In genomic region chrY:19869281-19869680, GRCh38 we compare ENCODE assay signal across 24 cellular contexts.
DNase-seq lines count a peak whose midpoint lies in the region; ATAC-seq lines count a peak whose summit lies in the region.
"Had no signal": no experiment of that assay in that cellular context is flagged by ENCODE, and none has a peak within 500 bp of the region (broad histone marks: within the 10 kb centered on the region; RNA-seq: fewer than 3 reads in every experiment).

No MANE protein-coding gene starts in this region.

- H3K27ac Mint-ChIP-seq in activated naive CD4-positive, alpha-beta T cell treated with anti-CD3 and anti-CD28 coated beads, Interleukin-2, amount 50 U/mL, for 24 hours, result no peak overlapping the region
- no peak overlapping the region for H3K27ac Mint-ChIP-seq in activated T-helper 1 cell treated with anti-CD3 and anti-CD28 coated beads, Interleukin-12 subunit alpha, Interleukin-12 subunit beta, Interleukin-2, Interleukin-4 antibody, amounts not matched to agents 30 ng/mL and 10 ng/mL and 1 ng/mL, durations not matched to agents 14 hours and 24 hours and 36 hours
- H3K27ac Mint-ChIP-seq in stimulated activated effector memory CD8-positive, alpha-beta T cell treated with anti-CD3 and anti-CD28 coated beads, Interleukin-12 subunit alpha, Interleukin-12 subunit beta, amount 100 ng/mL, for 72 hours, result no peak overlapping the region
- H3K27ac Mint-ChIP-seq: activated CD4-positive, alpha-beta T cell treated with anti-CD3 and anti-CD28 coated beads for 36 hours; activated CD8-positive, alpha-beta memory T cell treated with anti-CD3 and anti-CD28 coated beads, Interleukin-2, amount 10 ng/mL, durations not matched to agents 7 days and 5 days; CD4-positive, CD25-positive, alpha-beta regulatory T cell; H9; stimulated activated naive CD8-positive, alpha-beta T cell treated with anti-CD3 and anti-CD28 coated beads, Interleukin-15, Interleukin-2, amounts not matched to agents 100 ng/mL and 50 ng/mL, for 24 hours had no signal

- intact Hi-C loops in activated T-helper 1 cell treated with anti-CD3 and anti-CD28 coated beads, Interleukin-12 subunit alpha, Interleukin-12 subunit beta, Interleukin-2, Interleukin-4 antibody, amounts not matched to agents 30 ng/mL and 10 ng/mL and 1 ng/mL, durations not matched to agents 14 hours and 24 hours and 36 hours (cut with micrococcal nuclease), result loop anchor here (10.0 kb wide), 1 partner anchor 56 kb away; no protein-coding TSS in a partner anchor

- no peak for DNase-seq in activated naive CD4-positive, alpha-beta T cell treated with anti-CD3 and anti-CD28 coated beads, Interleukin-2, amount 50 U/mL, for 16 hours
- DNase-seq in HT1080 (ENCODE audit: low read depth), result peak; percentile 17
- DNase-seq in activated T-helper 1 cell treated with anti-CD3 and anti-CD28 coated beads, Interleukin-12 subunit alpha, Interleukin-12 subunit beta, Interleukin-2, Interleukin-4 antibody, amounts not matched to agents 30 ng/mL and 10 ng/mL and 1 ng/mL, durations not matched to agents 14 hours and 24 hours and 36 hours (ENCODE audit: low spot score), result no peak
- DNase-seq in stimulated activated effector memory CD8-positive, alpha-beta T cell treated with anti-CD3 and anti-CD28 coated beads, Interleukin-12 subunit alpha, Interleukin-12 subunit beta, amount 100 ng/mL, for 72 hours (ENCODE audit: low spot score in 2 of 2), result no peak
- no peak for DNase-seq in OCI-M2 (lab: John Stamatoyannopoulos, UW; ENCODE audit: unreplicated experiment)
- DNase-seq: ACHN; activated CD4-positive, alpha-beta T cell treated with anti-CD3 and anti-CD28 coated beads for 36 hours; activated CD8-positive, alpha-beta memory T cell treated with anti-CD3 and anti-CD28 coated beads, Interleukin-2, amount 10 ng/mL, durations not matched to agents 7 days and 5 days; CD4-positive, CD25-positive, alpha-beta regulatory T cell; cortex of kidney; GF-D8; H9; NCI-H1048; NCI-H187; NCI-H748 treated with DMSO at 0.1 percent for 48 hours; occipital lobe; stimulated activated CD4-positive, alpha-beta T cell treated with anti-CD3 and anti-CD28 coated beads, Interleukin-2, amount 100 ng/mL, for 48 hours; T1000; upper lobe of right lung had no signal

- no peaks in the 10 kb centered on the region for H3K27me3 Mint-ChIP-seq in activated naive CD4-positive, alpha-beta T cell treated with anti-CD3 and anti-CD28 coated beads, Interleukin-2, amount 50 U/mL, for 24 hours
- no peaks in the 10 kb centered on the region for H3K27me3 Mint-ChIP-seq in activated T-helper 1 cell treated with anti-CD3 and anti-CD28 coated beads, Interleukin-12 subunit alpha, Interleukin-12 subunit beta, Interleukin-2, Interleukin-4 antibody, amounts not matched to agents 30 ng/mL and 10 ng/mL and 1 ng/mL, durations not matched to agents 14 hours and 24 hours and 36 hours (ENCODE audit: insufficient read depth)
- H3K27me3 Mint-ChIP-seq: activated CD8-positive, alpha-beta memory T cell treated with anti-CD3 and anti-CD28 coated beads, Interleukin-2, amount 10 ng/mL, durations not matched to agents 7 days and 5 days; CD4-positive, CD25-positive, alpha-beta regulatory T cell; stimulated activated naive CD8-positive, alpha-beta T cell treated with anti-CD3 and anti-CD28 coated beads, Interleukin-15, Interleukin-2, amounts not matched to agents 100 ng/mL and 50 ng/mL, for 24 hours had no signal

- no peaks in the 10 kb centered on the region for H3K4me1 Mint-ChIP-seq in activated naive CD4-positive, alpha-beta T cell treated with anti-CD3 and anti-CD28 coated beads, Interleukin-2, amount 50 U/mL, for 24 hours
- no peaks in the 10 kb centered on the region for H3K4me1 Mint-ChIP-seq in activated T-helper 1 cell treated with anti-CD3 and anti-CD28 coated beads, Interleukin-12 subunit alpha, Interleukin-12 subunit beta, Interleukin-2, Interleukin-4 antibody, amounts not matched to agents 30 ng/mL and 10 ng/mL and 1 ng/mL, durations not matched to agents 14 hours and 24 hours and 36 hours (ENCODE audit: low read depth)
- H3K4me1 Mint-ChIP-seq in stimulated activated effector memory CD8-positive, alpha-beta T cell treated with anti-CD3 and anti-CD28 coated beads, Interleukin-12 subunit alpha, Interleukin-12 subunit beta, amount 100 ng/mL, for 72 hours, result no peaks in the 10 kb centered on the region
- H3K4me1 Mint-ChIP-seq: activated CD4-positive, alpha-beta T cell treated with anti-CD3 and anti-CD28 coated beads for 36 hours; activated CD8-positive, alpha-beta memory T cell treated with anti-CD3 and anti-CD28 coated beads, Interleukin-2, amount 10 ng/mL, durations not matched to agents 7 days and 5 days; CD4-positive, CD25-positive, alpha-beta regulatory T cell; H9 had no signal

- no peak for ATAC-seq in stimulated activated effector memory CD8-positive, alpha-beta T cell treated with anti-CD3 and anti-CD28 coated beads, Interleukin-12 subunit alpha, Interleukin-12 subunit beta, amount 100 ng/mL, for 72 hours
- ATAC-seq in GM18498 (IDR thresholded peaks at IDR 0.05; ENCODE audit: unreplicated experiment) (no peak), HG02870 (IDR thresholded peaks at IDR 0.05; ENCODE audit: unreplicated experiment) (no peak)
- ATAC-seq: activated CD4-positive, alpha-beta T cell treated with anti-CD3 and anti-CD28 coated beads for 36 hours; activated CD8-positive, alpha-beta memory T cell treated with anti-CD3 and anti-CD28 coated beads, Interleukin-2, amount 10 ng/mL, durations not matched to agents 7 days and 5 days; K562; upper lobe of right lung had no signal

- no peaks in the 10 kb centered on the region for H3K36me3 Mint-ChIP-seq in activated naive CD4-positive, alpha-beta T cell treated with anti-CD3 and anti-CD28 coated beads, Interleukin-2, amount 50 U/mL, for 24 hours
- H3K36me3 Mint-ChIP-seq in activated T-helper 1 cell treated with anti-CD3 and anti-CD28 coated beads, Interleukin-12 subunit alpha, Interleukin-12 subunit beta, Interleukin-2, Interleukin-4 antibody, amounts not matched to agents 30 ng/mL and 10 ng/mL and 1 ng/mL, durations not matched to agents 14 hours and 24 hours and 36 hours (ENCODE audit: low read depth), result no peaks in the 10 kb centered on the region
- H3K36me3 Mint-ChIP-seq in stimulated activated effector memory CD8-positive, alpha-beta T cell treated with anti-CD3 and anti-CD28 coated beads, Interleukin-12 subunit alpha, Interleukin-12 subunit beta, amount 100 ng/mL, for 72 hours, result no peaks in the 10 kb centered on the region
- H3K36me3 Mint-ChIP-seq: activated CD8-positive, alpha-beta memory T cell treated with anti-CD3 and anti-CD28 coated beads, Interleukin-2, amount 10 ng/mL, durations not matched to agents 7 days and 5 days; CD4-positive, CD25-positive, alpha-beta regulatory T cell had no signal

- peak overlapping the region; percentile 39 for H3K4me3 Mint-ChIP-seq in activated naive CD4-positive, alpha-beta T cell treated with anti-CD3 and anti-CD28 coated beads, Interleukin-2, amount 50 U/mL, for 24 hours
- peak overlapping the region; percentile 47 for H3K4me3 Mint-ChIP-seq in activated T-helper 1 cell treated with anti-CD3 and anti-CD28 coated beads, Interleukin-12 subunit alpha, Interleukin-12 subunit beta, Interleukin-2, Interleukin-4 antibody, amounts not matched to agents 30 ng/mL and 10 ng/mL and 1 ng/mL, durations not matched to agents 14 hours and 24 hours and 36 hours
- peak overlapping the region; percentile 45 for H3K4me3 Mint-ChIP-seq in stimulated activated effector memory CD8-positive, alpha-beta T cell treated with anti-CD3 and anti-CD28 coated beads, Interleukin-12 subunit alpha, Interleukin-12 subunit beta, amount 100 ng/mL, for 72 hours
- H3K4me3 Mint-ChIP-seq: activated CD4-positive, alpha-beta T cell treated with anti-CD3 and anti-CD28 coated beads for 36 hours; activated CD8-positive, alpha-beta memory T cell treated with anti-CD3 and anti-CD28 coated beads, Interleukin-2, amount 10 ng/mL, durations not matched to agents 7 days and 5 days; CD4-positive, CD25-positive, alpha-beta regulatory T cell; H9; stimulated activated naive CD8-positive, alpha-beta T cell treated with anti-CD3 and anti-CD28 coated beads, Interleukin-15, Interleukin-2, amounts not matched to agents 100 ng/mL and 50 ng/mL, for 24 hours had no signal

- no peaks in the 10 kb centered on the region for H3K9me3 Mint-ChIP-seq in activated naive CD4-positive, alpha-beta T cell treated with anti-CD3 and anti-CD28 coated beads, Interleukin-2, amount 50 U/mL, for 24 hours
- H3K9me3 Mint-ChIP-seq in activated T-helper 1 cell treated with anti-CD3 and anti-CD28 coated beads, Interleukin-12 subunit alpha, Interleukin-12 subunit beta, Interleukin-2, Interleukin-4 antibody, amounts not matched to agents 30 ng/mL and 10 ng/mL and 1 ng/mL, durations not matched to agents 14 hours and 24 hours and 36 hours, result no peaks in the 10 kb centered on the region
- H3K9me3 Mint-ChIP-seq in stimulated activated effector memory CD8-positive, alpha-beta T cell treated with anti-CD3 and anti-CD28 coated beads, Interleukin-12 subunit alpha, Interleukin-12 subunit beta, amount 100 ng/mL, for 72 hours, result no peaks in the 10 kb centered on the region
- H3K9me3 Mint-ChIP-seq: CD4-positive, CD25-positive, alpha-beta regulatory T cell; H9; stimulated activated naive CD8-positive, alpha-beta T cell treated with anti-CD3 and anti-CD28 coated beads, Interleukin-15, Interleukin-2, amounts not matched to agents 100 ng/mL and 50 ng/mL, for 24 hours had no signal
